ENCODE assay signal across 18 cellular contexts in the genomic region with DNA sequence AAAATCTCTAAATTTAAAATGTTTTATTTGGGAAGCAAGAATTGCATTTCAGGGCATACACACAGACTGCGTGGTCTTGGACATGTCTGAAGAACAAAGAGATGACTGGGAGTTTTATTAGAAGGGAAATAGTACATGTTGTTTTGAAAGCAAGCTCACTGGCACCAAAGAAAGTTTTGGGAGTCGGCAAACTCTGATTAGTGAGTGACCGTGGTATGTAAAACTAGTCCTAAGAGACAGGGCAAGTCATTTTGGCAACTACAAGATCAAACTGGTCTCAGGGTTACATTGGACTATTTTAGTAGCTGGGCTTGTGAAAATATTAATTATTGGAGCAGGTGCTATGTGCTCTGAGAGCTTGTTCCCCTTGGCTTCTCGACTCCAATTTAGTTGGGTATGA. TPM values are rescaled to one million over a fixed set of nuclear protein-coding genes. Genes with fewer than 3 reads are reported as not detected.
A peak's percentile ranks its signal among the peaks of the same experiment; 100 is the strongest.
DNase-seq lines count a peak whose midpoint lies in the region; ATAC-seq lines count a peak whose summit lies in the region.
"Had no signal": no experiment of that assay in that cellular context is flagged by ENCODE, and none has a peak within 500 bp of the region (broad histone marks: within the 10 kb centered on the region; RNA-seq: fewer than 3 reads in every experiment).

No MANE protein-coding gene starts in this region.

- H3K27ac ChIP-seq in CD4-positive, CD25-positive, alpha-beta regulatory T cell (ENCODE audit: insufficient read depth, low read length, poor library complexity, severe bottlenecking) = peak overlapping the region; percentile 57
- no peak overlapping the region for H3K27ac ChIP-seq in mesendoderm (ENCODE audit: low read depth, low read length)
- H3K27ac ChIP-seq: HL-60, PC-9 had no signal

- peak overlapping the region; percentile 26 for H3K4me3 ChIP-seq in CD4-positive, CD25-positive, alpha-beta regulatory T cell (ENCODE audit: low read depth, low read length)
- H3K4me3 ChIP-seq in mesendoderm (ENCODE audit: low read length) = no peak overlapping the region
- H3K4me3 ChIP-seq: GM23338, PC-9 had no signal

- CTCF ChIA-PET in activated CD4-positive, alpha-beta memory T cell treated with anti-CD3 and anti-CD28 coated beads for 36 hours (lab: Charles Lee) = no interaction called here
- CTCF ChIA-PET in activated CD4-positive, alpha-beta memory T cell treated with anti-CD3 and anti-CD28 coated beads, Interleukin-2, amount 10 ng/mL, durations not matched to agents 7 days and 5 days (lab: Charles Lee) = interaction anchor here (1.1 to 2.1 kb wide), 2 partner anchors 8 to 14 kb away, joined by 3 to 12 read pairs; a partner anchor contains a TSS

- no peaks in the 10 kb centered on the region for H3K36me3 ChIP-seq in CD4-positive, CD25-positive, alpha-beta regulatory T cell (ENCODE audit: control insufficient read depth, insufficient read depth, low read length)
- no peaks in the 10 kb centered on the region for H3K36me3 ChIP-seq in mesendoderm (ENCODE audit: control insufficient read depth, insufficient read depth, low read length)

- H3K4me1 ChIP-seq in CD4-positive, CD25-positive, alpha-beta regulatory T cell (ENCODE audit: control insufficient read depth, insufficient read depth, low read length, poor library complexity, severe bottlenecking) = peaks cover 74% of the 10 kb centered on the region
- no peaks in the 10 kb centered on the region for H3K4me1 ChIP-seq in mesendoderm (ENCODE audit: control insufficient read depth, low read depth, low read length)

- peak overlapping the region; percentile 28 for H4K8ac ChIP-seq in mesendoderm (ENCODE audit: low read depth, low read length)

- no peak overlapping the region for H3K18ac ChIP-seq in mesendoderm (ENCODE audit: low read length)

- peaks cover 82% of the 10 kb centered on the region for H3K4me1 Mint-ChIP-seq in activated CD4-positive, alpha-beta memory T cell treated with anti-CD3 and anti-CD28 coated beads for 36 hours (ENCODE audit: low read depth)
- peaks cover 78% of the 10 kb centered on the region for H3K4me1 Mint-ChIP-seq in activated CD4-positive, alpha-beta memory T cell treated with anti-CD3 and anti-CD28 coated beads, Interleukin-2, amount 10 ng/mL, durations not matched to agents 7 days and 5 days
- peaks cover 54 to 91% (median 65%) of the 10 kb centered on the region in 4 donors for H3K4me1 Mint-ChIP-seq in CD4-positive, CD25-positive, alpha-beta regulatory T cell
- peaks cover 69% of the 10 kb centered on the region for H3K4me1 Mint-ChIP-seq in activated naive CD8-positive, alpha-beta T cell treated with anti-CD3 and anti-CD28 coated beads for 36 hours

- no peak overlapping the region for H3K9ac ChIP-seq in mesendoderm (ENCODE audit: low read length)

- no peaks in the 10 kb centered on the region for H3K9me3 Mint-ChIP-seq in activated CD4-positive, alpha-beta memory T cell treated with anti-CD3 and anti-CD28 coated beads for 36 hours
- no peaks in the 10 kb centered on the region for H3K9me3 Mint-ChIP-seq in activated CD4-positive, alpha-beta memory T cell treated with anti-CD3 and anti-CD28 coated beads, Interleukin-2, amount 10 ng/mL, durations not matched to agents 7 days and 5 days
- H3K9me3 Mint-ChIP-seq in CD4-positive, CD25-positive, alpha-beta regulatory T cell = no peaks in the 10 kb centered on the region
- H3K9me3 Mint-ChIP-seq in activated naive CD8-positive, alpha-beta T cell treated with anti-CD3 and anti-CD28 coated beads for 36 hours = no peaks in the 10 kb centered on the region
- H3K9me3 Mint-ChIP-seq: GM23338 had no signal

- no peak overlapping the region for H3K4me2 ChIP-seq in mesendoderm (ENCODE audit: low read length)
- H3K4me2 ChIP-seq: GM23338, PC-9 had no signal

- no peaks in the 10 kb centered on the region for H3K9me3 ChIP-seq in CD4-positive, CD25-positive, alpha-beta regulatory T cell (ENCODE audit: control insufficient read depth in 2 of 2, low read length in 2 of 2)

- no peak overlapping the region for H3K4ac ChIP-seq in mesendoderm (ENCODE audit: low read depth, low read length)

- no peak overlapping the region for H3K4me3 Mint-ChIP-seq in activated CD4-positive, alpha-beta memory T cell treated with anti-CD3 and anti-CD28 coated beads for 36 hours
- no peak overlapping the region for H3K4me3 Mint-ChIP-seq in activated CD4-positive, alpha-beta memory T cell treated with anti-CD3 and anti-CD28 coated beads, Interleukin-2, amount 10 ng/mL, durations not matched to agents 7 days and 5 days
- H3K4me3 Mint-ChIP-seq in CD4-positive, CD25-positive, alpha-beta regulatory T cell = peak overlapping the region; percentile 35 to 81 (median 54)
- H3K4me3 Mint-ChIP-seq in activated naive CD8-positive, alpha-beta T cell treated with anti-CD3 and anti-CD28 coated beads for 36 hours = no peak overlapping the region
- H3K4me3 Mint-ChIP-seq: GM23338 had no signal

- no peak overlapping the region for H3K23ac ChIP-seq in mesendoderm (ENCODE audit: low read length)

- no peaks in the 10 kb centered on the region for H3K79me1 ChIP-seq in mesendoderm (ENCODE audit: low read length)

- no peak overlapping the region for H2BK15ac ChIP-seq in mesendoderm (replicated peaks; ENCODE audit: low read depth)

- intact Hi-C loops in activated CD4-positive, alpha-beta memory T cell treated with anti-CD3 and anti-CD28 coated beads for 36 hours (cut with micrococcal nuclease) = no loop called here

- POLR2A ChIA-PET in activated CD4-positive, alpha-beta memory T cell treated with anti-CD3 and anti-CD28 coated beads for 36 hours (lab: Charles Lee) = interaction anchor here (0.8 kb wide), 1 partner anchor 16 kb away, joined by 3 read pairs; no protein-coding TSS in a partner anchor
- POLR2A ChIA-PET in activated CD4-positive, alpha-beta memory T cell treated with anti-CD3 and anti-CD28 coated beads, Interleukin-2, amount 10 ng/mL, durations not matched to agents 7 days and 5 days (lab: Charles Lee) = interaction anchor here (0.8 to 14.4 kb wide), 4 partner anchors 12 to 156 kb away, joined by 3 to 326 read pairs (median 4); a partner anchor contains a TSS

- H2BK5ac ChIP-seq in mesendoderm (ENCODE audit: low read length) = no peak overlapping the region

- ATAC-seq in CD4-positive, CD25-positive, alpha-beta regulatory T cell (ENCODE audit: low read depth in 2 of 2) = no peak
- ATAC-seq in HG02571 (IDR thresholded peaks at IDR 0.05; ENCODE audit: unreplicated experiment) (no peak), HG02884 (IDR thresholded peaks at IDR 0.05; ENCODE audit: unreplicated experiment) (no peak), GM18907 (IDR thresholded peaks at IDR 0.05; ENCODE audit: unreplicated experiment) (no peak)
- ATAC-seq: GM23338 had no signal

- H3K79me2 ChIP-seq in mesendoderm (ENCODE audit: control insufficient read depth, insufficient read depth, low read length) = no peaks in the 10 kb centered on the region

- no peaks in the 10 kb centered on the region for H3K27me3 ChIP-seq in CD4-positive, CD25-positive, alpha-beta regulatory T cell (ENCODE audit: control insufficient read depth, insufficient read depth, low read length)
- H3K27me3 ChIP-seq in mesendoderm (ENCODE audit: insufficient read depth, low read length, poor library complexity) = no peaks in the 10 kb centered on the region

- H2BK120ac ChIP-seq in mesendoderm (ENCODE audit: low read depth, low read length) = no peak overlapping the region

- H3K56ac ChIP-seq in mesendoderm (ENCODE audit: low read length) = no peak overlapping the region

- no peaks in the 10 kb centered on the region for H3K27me3 Mint-ChIP-seq in activated CD4-positive, alpha-beta memory T cell treated with anti-CD3 and anti-CD28 coated beads for 36 hours
- peaks cover 3% of the 10 kb centered on the region for H3K27me3 Mint-ChIP-seq in activated CD4-positive, alpha-beta memory T cell treated with anti-CD3 and anti-CD28 coated beads, Interleukin-2, amount 10 ng/mL, durations not matched to agents 7 days and 5 days
- peaks cover 4% of the 10 kb centered on the region for H3K27me3 Mint-ChIP-seq in CD4-positive, CD25-positive, alpha-beta regulatory T cell
- H3K27me3 Mint-ChIP-seq in activated naive CD8-positive, alpha-beta T cell treated with anti-CD3 and anti-CD28 coated beads for 36 hours = no peaks in the 10 kb centered on the region

- no peak overlapping the region for H2AK5ac ChIP-seq in mesendoderm (ENCODE audit: low read length)

- H4K5ac ChIP-seq in mesendoderm (ENCODE audit: low read length) = no peak overlapping the region

- H3K36me3 Mint-ChIP-seq in activated CD4-positive, alpha-beta memory T cell treated with anti-CD3 and anti-CD28 coated beads for 36 hours = no peaks in the 10 kb centered on the region
- peaks cover 51% of the 10 kb centered on the region for H3K36me3 Mint-ChIP-seq in activated CD4-positive, alpha-beta memory T cell treated with anti-CD3 and anti-CD28 coated beads, Interleukin-2, amount 10 ng/mL, durations not matched to agents 7 days and 5 days (ENCODE audit: low read depth)
- peaks cover 7% of the 10 kb centered on the region for H3K36me3 Mint-ChIP-seq in CD4-positive, CD25-positive, alpha-beta regulatory T cell
- H3K36me3 Mint-ChIP-seq in activated naive CD8-positive, alpha-beta T cell treated with anti-CD3 and anti-CD28 coated beads for 36 hours = peaks cover 4% of the 10 kb centered on the region

- DNase-seq in activated CD4-positive, alpha-beta memory T cell treated with anti-CD3 and anti-CD28 coated beads for 36 hours = no peak
- no peak for DNase-seq in activated CD4-positive, alpha-beta memory T cell treated with anti-CD3 and anti-CD28 coated beads, Interleukin-2, amount 10 ng/mL, durations not matched to agents 7 days and 5 days
- no peak for DNase-seq in CD4-positive, CD25-positive, alpha-beta regulatory T cell
- no peak for DNase-seq in activated naive CD8-positive, alpha-beta T cell treated with anti-CD3 and anti-CD28 coated beads for 36 hours
- no peak for DNase-seq in mesendoderm
- DNase-seq: 8988T, C1 segment of cervical spinal cord, DMS79 treated with DMSO at 0.1 percent for 48 hours, NCI-H1048, NCI-H146, NCI-H2227 treated with DMSO at 0.1 percent for 48 hours, NCI-H526 treated with DMSO at 0.1 percent for 48 hours, PC-9 had no signal

- peak overlapping the region; percentile 20 for H3K27ac Mint-ChIP-seq in activated CD4-positive, alpha-beta memory T cell treated with anti-CD3 and anti-CD28 coated beads for 36 hours
- H3K27ac Mint-ChIP-seq in activated CD4-positive, alpha-beta memory T cell treated with anti-CD3 and anti-CD28 coated beads, Interleukin-2, amount 10 ng/mL, durations not matched to agents 7 days and 5 days = no peak overlapping the region
- peak overlapping the region; percentile 92 to 95 (median 93) for H3K27ac Mint-ChIP-seq in CD4-positive, CD25-positive, alpha-beta regulatory T cell
- H3K27ac Mint-ChIP-seq in activated naive CD8-positive, alpha-beta T cell treated with anti-CD3 and anti-CD28 coated beads for 36 hours = peak overlapping the region; percentile 17

- no CpG with 5 or more reads among the region's 4 CpGs for WGBS in mesendoderm (ENCODE audit: extremely low coverage, insufficient coverage, low lambda C conversion rate)

RNA-seq across cellular contexts. Expression of a gene that starts 14.9 kb away (rescaled TPM):
- total RNA-seq in activated CD4-positive, alpha-beta memory T cell treated with anti-CD3 and anti-CD28 coated beads for 36 hours = 10 to 100 TPM; 14.0 to 17.1 TPM
- 10 to 100 TPM; 17.8 to 19.7 TPM for total RNA-seq in activated CD4-positive, alpha-beta memory T cell treated with anti-CD3 and anti-CD28 coated beads, Interleukin-2, amount 10 ng/mL, durations not matched to agents 7 days and 5 days
- total RNA-seq in CD4-positive, CD25-positive, alpha-beta regulatory T cell = 20.2 TPM
- polyA plus RNA-seq in CD4-positive, CD25-positive, alpha-beta regulatory T cell = 10 to 100 TPM; 25.2 to 38.4 (median 30.7) TPM
- total RNA-seq in activated naive CD8-positive, alpha-beta T cell treated with anti-CD3 and anti-CD28 coated beads for 36 hours = 10 to 100 TPM; 10.1 to 10.5 TPM
- polyA plus RNA-seq in mesendoderm (2013, experiment 1 of 2) = 5.4 TPM
- 5.1 TPM for polyA plus RNA-seq in mesendoderm (2013, experiment 2 of 2)

RNA-seq across cellular contexts. Expression of a gene that starts 15.2 kb away (rescaled TPM):
- 100 to 1,000 TPM; 102 to 104 TPM for total RNA-seq in activated CD4-positive, alpha-beta memory T cell treated with anti-CD3 and anti-CD28 coated beads for 36 hours
- total RNA-seq in activated CD4-positive, alpha-beta memory T cell treated with anti-CD3 and anti-CD28 coated beads, Interleukin-2, amount 10 ng/mL, durations not matched to agents 7 days and 5 days = 100 to 1,000 TPM; 169 to 172 TPM
- 103 TPM for total RNA-seq in CD4-positive, CD25-positive, alpha-beta regulatory T cell
- 100 to 1,000 TPM; 188 to 218 (median 207) TPM for polyA plus RNA-seq in CD4-positive, CD25-positive, alpha-beta regulatory T cell
- total RNA-seq in activated naive CD8-positive, alpha-beta T cell treated with anti-CD3 and anti-CD28 coated beads for 36 hours = 10 to 100 TPM; 79.9 to 85.6 TPM
- 115 TPM for polyA plus RNA-seq in mesendoderm (2013, experiment 1 of 2)
- polyA plus RNA-seq in mesendoderm (2013, experiment 2 of 2) = 111 TPM

Comparison
In these comparisons a context has a peak if more than half of its experiments do, and no peak if none do; other contexts are left out.
1. H3K4me3 Mint-ChIP-seq: peak in CD4-positive, CD25-positive, alpha-beta regulatory T cell (4 of 4); none in activated CD4-positive, alpha-beta memory T cell treated with anti-CD3 and anti-CD28 coated beads for 36 hours (single experiment), activated CD4-positive, alpha-beta memory T cell treated with anti-CD3 and anti-CD28 coated beads, Interleukin-2, amount 10 ng/mL, durations not matched to agents 7 days and 5 days (single experiment) and activated naive CD8-positive, alpha-beta T cell treated with anti-CD3 and anti-CD28 coated beads for 36 hours (single experiment).